Comparison of ENCODE assay signal across 18 cellular contexts in the genomic region with DNA sequence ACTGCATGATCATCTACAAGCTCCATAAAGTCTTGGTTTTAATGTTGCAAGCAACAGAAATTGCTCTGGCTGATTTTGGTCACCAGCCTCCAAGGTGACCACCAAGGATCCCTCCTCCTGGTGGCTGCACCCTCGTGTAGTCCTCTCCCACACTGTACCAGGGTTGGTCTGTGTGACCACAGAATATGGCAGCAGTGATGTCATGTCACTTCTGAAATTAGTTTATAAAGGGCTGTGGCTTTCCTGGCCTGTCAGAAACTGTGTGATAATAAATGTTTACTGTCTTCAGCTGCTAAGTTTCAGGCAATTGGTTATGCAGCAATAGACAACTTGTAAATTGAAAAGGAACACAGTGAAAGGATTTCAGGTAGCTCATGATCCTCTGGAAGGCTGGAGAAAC. TPM values are rescaled to one million over a fixed set of nuclear protein-coding genes. Genes with fewer than 3 reads are reported as not detected.
A peak's percentile ranks its signal among the peaks of the same experiment; 100 is the strongest.
DNase-seq lines count a peak whose midpoint lies in the region; ATAC-seq and TF ChIP-seq lines count a peak whose summit lies in the region.
"Had no signal": no experiment of that assay in that cellular context is flagged by ENCODE, and none has a peak within 500 bp of the region (broad histone marks: within the 10 kb centered on the region; RNA-seq: fewer than 3 reads in every experiment).

No MANE protein-coding gene starts in this region.

- intact Hi-C loops in activated T-helper 2 cell treated with anti-CD3 and anti-CD28 coated beads, Interferon-gamma antibody, Interleukin-2, Interleukin-4, amounts not matched to agents 10 μg/mL and 5 μg/mL and 100 μg/mL, durations not matched to agents 14 hours and 24 hours and 36 hours (cut with micrococcal nuclease) = no loop called here

- no peaks in the 10 kb centered on the region for H3K36me3 Mint-ChIP-seq in activated T-cell treated with anti-CD3 and anti-CD28 coated beads, Interleukin-2, amount 50 U/mL, for 4 hours (ENCODE audit: insufficient read depth)
- H3K36me3 Mint-ChIP-seq in activated T-helper 2 cell treated with anti-CD3 and anti-CD28 coated beads, Interferon-gamma antibody, Interleukin-2, Interleukin-4, amounts not matched to agents 10 μg/mL and 5 μg/mL and 100 μg/mL, durations not matched to agents 14 hours and 24 hours and 36 hours (ENCODE audit: low read depth) = no peaks in the 10 kb centered on the region
- H3K36me3 Mint-ChIP-seq in stimulated activated memory B cell treated with anti-CD40 and anti-IgM and Interleukin-4, amounts not matched to agents 10 μg/mL and 1 μg/mL and 100 μg/mL, for 72 hours = no peaks in the 10 kb centered on the region
- no peaks in the 10 kb centered on the region for H3K36me3 Mint-ChIP-seq in mesothelial cell of epicardium

- ATAC-seq in activated T-cell treated with anti-CD3 and anti-CD28 coated beads, Interleukin-2, amount 50 U/mL, for 4 hours = peak; percentile 30 to 67
- peak; percentile 53 for ATAC-seq in HG03565 (IDR thresholded peaks at IDR 0.05; ENCODE audit: unreplicated experiment)
- ATAC-seq in stimulated activated memory B cell treated with anti-CD40 and anti-IgM and Interleukin-4, amounts not matched to agents 10 μg/mL and 1 μg/mL and 100 μg/mL, for 72 hours = peak; percentile 85
- no peak for ATAC-seq in GM21515 (IDR thresholded peaks at IDR 0.05; ENCODE audit: unreplicated experiment)
- ATAC-seq: psoas muscle had no signal

- peaks cover 9% of the 10 kb centered on the region for H3K27me3 Mint-ChIP-seq in activated T-cell treated with anti-CD3 and anti-CD28 coated beads, Interleukin-2, amount 50 U/mL, for 4 hours (ENCODE audit: low read depth)
- peaks cover 70% of the 10 kb centered on the region for H3K27me3 Mint-ChIP-seq in activated T-helper 2 cell treated with anti-CD3 and anti-CD28 coated beads, Interferon-gamma antibody, Interleukin-2, Interleukin-4, amounts not matched to agents 10 μg/mL and 5 μg/mL and 100 μg/mL, durations not matched to agents 14 hours and 24 hours and 36 hours (ENCODE audit: low read depth)
- no peaks in the 10 kb centered on the region for H3K27me3 Mint-ChIP-seq in stimulated activated memory B cell treated with anti-CD40 and anti-IgM and Interleukin-4, amounts not matched to agents 10 μg/mL and 1 μg/mL and 100 μg/mL, for 72 hours
- H3K27me3 Mint-ChIP-seq in mesothelial cell of epicardium (ENCODE audit: low read depth) = peaks cover 82% of the 10 kb centered on the region

- DNase-seq in activated T-cell treated with anti-CD3 and anti-CD28 coated beads, Interleukin-2, amount 50 U/mL, for 4 hours = no peak
- no peak for DNase-seq in activated T-cell treated with anti-CD3 and anti-CD28 coated beads, Interleukin-2, amount 50 U/mL, for 1 hour
- DNase-seq in activated T-helper 2 cell treated with anti-CD3 and anti-CD28 coated beads, Interferon-gamma antibody, Interleukin-2, Interleukin-4, amounts not matched to agents 10 μg/mL and 5 μg/mL and 100 μg/mL, durations not matched to agents 14 hours and 24 hours and 36 hours (ENCODE audit: low spot score) = peak; percentile 11
- no peak for DNase-seq in mesothelial cell of epicardium (ENCODE audit: low spot score in 2 of 2, unreplicated experiment in 2 of 2)
- no peak for DNase-seq in hippocampal formation (lab: John Stamatoyannopoulos, UW)
- DNase-seq: activated naive CD4-positive, alpha-beta T cell; DMS 273 treated with DMSO at 0.1 percent for 48 hours; effector memory CD4-positive, alpha-beta T cell; NCI-H1436 treated with DMSO at 0.1 percent for 48 hours; NCI-H2171; NCI-H69; psoas muscle; Right ventricle myocardium superior; SW 1271 had no signal

- TF ChIP-seq CTCF in mesothelial cell of epicardium (IDR thresholded peaks at IDR 0.05; ENCODE audit: unreplicated experiment) = no peak

- no peak overlapping the region for H3K27ac Mint-ChIP-seq in activated T-helper 2 cell treated with anti-CD3 and anti-CD28 coated beads, Interferon-gamma antibody, Interleukin-2, Interleukin-4, amounts not matched to agents 10 μg/mL and 5 μg/mL and 100 μg/mL, durations not matched to agents 14 hours and 24 hours and 36 hours
- H3K27ac Mint-ChIP-seq in stimulated activated memory B cell treated with anti-CD40 and anti-IgM and Interleukin-4, amounts not matched to agents 10 μg/mL and 1 μg/mL and 100 μg/mL, for 72 hours = no peak overlapping the region
- no peak overlapping the region for H3K27ac Mint-ChIP-seq in mesothelial cell of epicardium

- peaks cover 7% of the 10 kb centered on the region for H3K4me1 Mint-ChIP-seq in activated T-cell treated with anti-CD3 and anti-CD28 coated beads, Interleukin-2, amount 50 U/mL, for 4 hours (ENCODE audit: low read depth)
- peaks cover 15% of the 10 kb centered on the region for H3K4me1 Mint-ChIP-seq in activated T-helper 2 cell treated with anti-CD3 and anti-CD28 coated beads, Interferon-gamma antibody, Interleukin-2, Interleukin-4, amounts not matched to agents 10 μg/mL and 5 μg/mL and 100 μg/mL, durations not matched to agents 14 hours and 24 hours and 36 hours (ENCODE audit: low read depth)
- peaks cover 19% of the 10 kb centered on the region for H3K4me1 Mint-ChIP-seq in stimulated activated memory B cell treated with anti-CD40 and anti-IgM and Interleukin-4, amounts not matched to agents 10 μg/mL and 1 μg/mL and 100 μg/mL, for 72 hours
- peaks cover 6% of the 10 kb centered on the region for H3K4me1 Mint-ChIP-seq in mesothelial cell of epicardium

- H3K9me3 Mint-ChIP-seq in activated T-cell treated with anti-CD3 and anti-CD28 coated beads, Interleukin-2, amount 50 U/mL, for 4 hours = no peaks in the 10 kb centered on the region
- H3K9me3 Mint-ChIP-seq in activated T-helper 2 cell treated with anti-CD3 and anti-CD28 coated beads, Interferon-gamma antibody, Interleukin-2, Interleukin-4, amounts not matched to agents 10 μg/mL and 5 μg/mL and 100 μg/mL, durations not matched to agents 14 hours and 24 hours and 36 hours = no peaks in the 10 kb centered on the region
- no peaks in the 10 kb centered on the region for H3K9me3 Mint-ChIP-seq in stimulated activated memory B cell treated with anti-CD40 and anti-IgM and Interleukin-4, amounts not matched to agents 10 μg/mL and 1 μg/mL and 100 μg/mL, for 72 hours
- no peaks in the 10 kb centered on the region for H3K9me3 Mint-ChIP-seq in mesothelial cell of epicardium
- H3K9me3 Mint-ChIP-seq: neural crest cell had no signal

- H3K4me3 Mint-ChIP-seq in activated T-cell treated with anti-CD3 and anti-CD28 coated beads, Interleukin-2, amount 50 U/mL, for 4 hours = no peak overlapping the region
- no peak overlapping the region for H3K4me3 Mint-ChIP-seq in activated T-helper 2 cell treated with anti-CD3 and anti-CD28 coated beads, Interferon-gamma antibody, Interleukin-2, Interleukin-4, amounts not matched to agents 10 μg/mL and 5 μg/mL and 100 μg/mL, durations not matched to agents 14 hours and 24 hours and 36 hours (ENCODE audit: low read depth)
- no peak overlapping the region for H3K4me3 Mint-ChIP-seq in stimulated activated memory B cell treated with anti-CD40 and anti-IgM and Interleukin-4, amounts not matched to agents 10 μg/mL and 1 μg/mL and 100 μg/mL, for 72 hours
- no peak overlapping the region for H3K4me3 Mint-ChIP-seq in mesothelial cell of epicardium
- H3K4me3 Mint-ChIP-seq: neural crest cell had no signal

RNA-seq across cellular contexts. Expression of gene PRDM11, which starts 5.3 kb away (rescaled TPM):
- total RNA-seq in activated T-cell treated with anti-CD3 and anti-CD28 coated beads, Interleukin-2, amount 50 U/mL, for 4 hours = 1 to 10 TPM; 6.0 to 8.5 (median 6.8) TPM
- 1.9 and 2.6 TPM in 2 replicates for total RNA-seq in activated T-helper 2 cell treated with anti-CD3 and anti-CD28 coated beads, Interferon-gamma antibody, Interleukin-2, Interleukin-4, amounts not matched to agents 10 μg/mL and 5 μg/mL and 100 μg/mL, durations not matched to agents 14 hours and 24 hours and 36 hours
- total RNA-seq in mesothelial cell of epicardium = 56.9 to 60.9 TPM (median 60.2 TPM) in 3 replicates
